In genomic region chr11:19978668-19979518, GRCh38 we compare ENCODE assay signal across 8 cellular contexts.
A peak's percentile ranks its signal among the peaks of the same experiment; 100 is the strongest.
DNase-seq lines count a peak whose midpoint lies in the region; ATAC-seq and TF ChIP-seq lines count a peak whose summit lies in the region.

No MANE protein-coding gene starts in this region.

- no peaks in the 10 kb centered on the region for H3K27me3 ChIP-seq in sigmoid colon

- ATAC-seq in GM19455 (IDR thresholded peaks at IDR 0.05; ENCODE audit: unreplicated experiment) = peak; percentile 73
- peak; percentile 60 for ATAC-seq in HG03460 (IDR thresholded peaks at IDR 0.05; ENCODE audit: unreplicated experiment)
- no peak for ATAC-seq in HG03045 (IDR thresholded peaks at IDR 0.05; ENCODE audit: unreplicated experiment)

- intact Hi-C loops in sigmoid colon (cut with DNase I) = no loop called here

- H3K4me3 ChIP-seq in cardiac fibroblast (replicated peaks in 1 of 2; ENCODE audit: low read depth in 2 of 2, low read length in 2 of 2) (no peak overlapping the region), sigmoid colon (no peak overlapping the region)

- H3K36me3 ChIP-seq in sigmoid colon = peaks cover 0 to 17% (median 0%) of the 10 kb centered on the region in 4 donors

- TF ChIP-seq POLR2A in sigmoid colon (IDR thresholded peaks at IDR 0.05) = no peak

- no peaks in the 10 kb centered on the region for H3K9me3 ChIP-seq in sigmoid colon

- peak overlapping the region in 3 of 4 donors; percentile 74 to 83 (median 78) for H3K27ac ChIP-seq in sigmoid colon

- no peak for TF ChIP-seq CTCF in cardiac fibroblast (IDR thresholded peaks at IDR 0.05; ENCODE audit: low read depth, low read length)
- no peak for TF ChIP-seq CTCF in sigmoid colon (IDR thresholded peaks at IDR 0.05)

- no peak for TF ChIP-seq EP300 in sigmoid colon (IDR thresholded peaks at IDR 0.05)

- DNase-seq in DMS53 (lab: John Stamatoyannopoulos, UW) (peak; percentile 84), cardiac fibroblast (ENCODE audit: low read depth in 2 of 2) (peak; percentile 80 to 91), sigmoid colon (peak; percentile 64), HuH-7 (ENCODE audit: low spot score) (no peak), NCI-H1436 treated with DMSO at 0.1 percent for 48 hours (lab: John Stamatoyannopoulos, UW) (no peak)

- H3K4me1 ChIP-seq in sigmoid colon = peaks cover 0 to 61% (median 52%) of the 10 kb centered on the region in 4 donors

- WGBS in sigmoid colon, 2 donors = 82 to 85% methylated on average over 8 of the region's 8 CpGs

Comparison
In these comparisons a context has a peak if more than half of its experiments do, and no peak if none do; other contexts are left out.
1. DNase-seq: peak in DMS53 (single experiment), cardiac fibroblast (2 of 2) and sigmoid colon (single experiment); none in HuH-7 (single experiment) and NCI-H1436 treated with DMSO at 0.1 percent for 48 hours (single experiment).